ENCODE assay signal across 9 cellular contexts in the genomic region with DNA sequence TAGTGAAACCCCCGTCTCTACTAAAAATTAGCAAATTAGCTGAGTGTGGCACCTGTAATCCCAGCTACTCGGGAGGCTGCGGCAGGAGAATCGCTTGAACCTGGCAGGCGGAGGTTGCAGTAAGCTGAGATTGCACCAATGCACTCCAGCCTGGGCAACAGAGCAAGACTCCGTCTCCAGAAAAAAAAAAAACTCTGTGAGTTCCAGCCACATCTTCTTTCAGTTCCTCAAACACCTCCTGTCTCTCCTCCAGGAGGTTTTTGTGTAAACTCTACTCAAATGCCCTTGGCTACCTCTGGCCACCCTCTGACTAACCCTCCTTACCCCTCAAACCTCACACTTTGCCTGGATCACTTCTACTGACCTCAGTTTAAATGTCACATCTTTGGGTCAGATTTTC.
DNase-seq lines count a peak whose midpoint lies in the region; ATAC-seq lines count a peak whose summit lies in the region.
"Had no signal": no experiment of that assay in that cellular context is flagged by ENCODE, and none has a peak within 500 bp of the region (broad histone marks: within the 10 kb centered on the region; RNA-seq: fewer than 3 reads in every experiment).

No MANE protein-coding gene starts in this region.

- peak overlapping the region; percentile 37 for H3K4me3 Mint-ChIP-seq in memory B cell

- H3K27me3 Mint-ChIP-seq in memory B cell, result no peaks in the 10 kb centered on the region

- peak overlapping the region; percentile 56 for H3K27ac Mint-ChIP-seq in memory B cell

- peak; percentile 87 for ATAC-seq in GM18870 (IDR thresholded peaks at IDR 0.05; ENCODE audit: unreplicated experiment)
- peak; percentile 81 for ATAC-seq in GM21529 (IDR thresholded peaks at IDR 0.05; ENCODE audit: unreplicated experiment)
- peak; percentile 86 for ATAC-seq in HG03378 (IDR thresholded peaks at IDR 0.05; ENCODE audit: unreplicated experiment)
- peak; percentile 89 for ATAC-seq in memory B cell (ENCODE audit: low read depth)

- H3K4me1 Mint-ChIP-seq in memory B cell, result peaks cover 78% of the 10 kb centered on the region

- H3K36me3 Mint-ChIP-seq in memory B cell, result peaks cover 45% of the 10 kb centered on the region

- H3K9me3 Mint-ChIP-seq in memory B cell, result no peaks in the 10 kb centered on the region

- peak in 1 of 2 donors; percentile 14 for DNase-seq in memory B cell (ENCODE audit: low spot score in 2 of 2)
- DNase-seq in superior temporal gyrus (ENCODE audit: extremely low spot score), result no peak
- DNase-seq in DMS153 treated with DMSO at 0.1 percent for 48 hours (lab: John Stamatoyannopoulos, UW; ENCODE audit: unreplicated experiment), result no peak
- no peak for DNase-seq in NCI-H187 treated with DMSO at 0.1 percent for 48 hours (lab: John Stamatoyannopoulos, UW)
- DNase-seq: SHP77 treated with DMSO at 0.1 percent for 48 hours; stimulated activated CD4-positive, alpha-beta T cell treated with anti-CD3 and anti-CD28 coated beads, Interleukin-4, amount 100 ng/mL, for 4 hours had no signal
